In genomic region chr13:104553156-104553555, GRCh38 we compare ENCODE assay signal across 1 cellular context.
TF ChIP-seq lines count a peak whose summit lies in the region.

No MANE protein-coding gene starts in this region.

TF ChIP-seq in GM23338, 12 proteins besides CTCF, POLR2A, EP300 and RAD21:
- no peak for TF ChIP-seq ZNF462 (CRISPR knock-in tag; IDR thresholded peaks at IDR 0.05)
- no peak for TF ChIP-seq STAT1 (IDR thresholded peaks at IDR 0.05; ENCODE audit: unreplicated experiment)
- no peak for TF ChIP-seq NANOG (IDR thresholded peaks at IDR 0.05; ENCODE audit: borderline replicate concordance)
- no peak for TF ChIP-seq JUNB (IDR thresholded peaks at IDR 0.05; ENCODE audit: unreplicated experiment)
